Comparison of ENCODE assay signal across 8 cellular contexts in the genomic region with DNA sequence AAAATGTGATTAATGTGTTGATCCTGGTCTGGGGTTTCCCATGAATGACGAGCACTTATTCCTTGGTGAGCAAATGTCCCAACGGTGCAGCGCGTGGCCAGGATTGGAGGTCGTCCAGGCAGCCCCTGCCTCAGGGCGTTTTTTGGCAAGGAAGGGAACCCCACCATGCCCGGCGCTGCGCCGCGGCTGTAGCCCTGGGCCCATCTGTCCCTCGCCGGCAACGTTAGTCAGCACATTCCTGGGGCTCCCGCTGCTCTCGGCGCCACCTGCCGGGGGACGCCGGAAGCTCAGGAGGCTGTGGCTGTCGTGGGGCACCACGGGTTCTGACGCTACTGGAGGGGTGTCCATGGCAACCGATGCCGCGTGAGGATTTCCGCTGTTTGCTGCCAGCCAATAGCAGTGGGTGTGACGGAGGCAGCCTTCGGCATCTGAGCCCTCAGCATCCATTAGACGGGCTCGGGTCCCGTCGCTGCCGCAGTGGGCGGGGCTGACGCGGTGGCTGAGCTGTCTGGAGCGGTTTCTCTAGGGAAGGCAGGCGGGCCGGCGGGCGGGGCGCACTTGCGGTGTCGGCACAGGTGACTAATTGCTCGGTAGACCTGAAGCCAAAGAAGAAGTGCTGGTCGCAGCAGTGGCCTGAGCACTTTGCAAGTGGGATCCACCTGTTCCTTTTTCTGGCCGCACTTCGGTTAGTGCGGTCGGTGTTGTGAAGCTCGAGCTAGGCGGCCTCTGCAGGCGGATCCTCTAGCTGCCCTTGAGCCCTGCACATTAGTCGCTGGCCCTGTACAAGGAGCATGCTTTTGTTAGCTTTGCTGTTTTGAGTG. TPM values are rescaled to one million over a fixed set of nuclear protein-coding genes. Genes with fewer than 3 reads are reported as not detected.
A peak's percentile ranks its signal among the peaks of the same experiment; 100 is the strongest.
DNase-seq lines count a peak whose midpoint lies in the region; ATAC-seq and TF ChIP-seq lines count a peak whose summit lies in the region.

No MANE protein-coding gene starts in this region.

- H3K4me1 ChIP-seq in cardiac muscle cell (ENCODE audit: low read depth) (no peaks in the 10 kb centered on the region), parathyroid adenoma (peaks cover 3% of the 10 kb centered on the region), transverse colon (peaks cover 6 to 14% (median 10%) of the 10 kb centered on the region in 4 donors)

- DNase-seq in GM12864 (ENCODE audit: low read depth) (peak; percentile 98), NCI-H1105 (lab: John Stamatoyannopoulos, UW) (peak; percentile 99), SKM-1 treated with dmso at 0.1 percent for 144 hours (lab: John Stamatoyannopoulos, UW; ENCODE audit: unreplicated experiment) (peak; percentile 81), cardiac muscle cell (ENCODE audit: low read depth in 1 of 2, low spot score in 1 of 2) (peak; percentile 99), transverse colon (peak; percentile 99)
- peak; percentile 98 for DNase-seq in activated naive CD8-positive, alpha-beta T cell treated with anti-CD3 and anti-CD28 coated beads, Interleukin-2, amount 50 U/mL, for 16 hours (ENCODE audit: low read depth, low spot score)

- peak overlapping the region; percentile 81 for H3K4me2 ChIP-seq in parathyroid adenoma (ENCODE audit: low read length)

- peak; percentile 95 for ATAC-seq in HG02642 (IDR thresholded peaks at IDR 0.05; ENCODE audit: poor library complexity, unreplicated experiment)

- H3K36me3 ChIP-seq in cardiac muscle cell (no peaks in the 10 kb centered on the region), parathyroid adenoma (ENCODE audit: control insufficient read depth, insufficient read depth, low read length) (no peaks in the 10 kb centered on the region), transverse colon (no peaks in the 10 kb centered on the region)

- 0 to 2% methylated on average over 8 to 36 of the region's 55 CpGs for WGBS in transverse colon (ENCODE audit: low coverage in 1 of 2), 2 donors

- peak; percentile 25 for TF ChIP-seq EP300 in transverse colon (IDR thresholded peaks at IDR 0.05; ENCODE audit: low read depth)

- peak; percentile 98 for TF ChIP-seq CTCF in GM12864 (IDR thresholded peaks at IDR 0.05; ENCODE audit: low read depth, low read length, missing control alignments)
- peak; percentile 98 for TF ChIP-seq CTCF in cardiac muscle cell (IDR thresholded peaks at IDR 0.05; ENCODE audit: low read depth, low read length)
- TF ChIP-seq CTCF in parathyroid adenoma (IDR thresholded peaks at IDR 0.05), result peak; percentile 99
- peak; percentile 92 to 99 (median 97) for TF ChIP-seq CTCF in transverse colon (IDR thresholded peaks at IDR 0.05)

- H3K9me3 ChIP-seq in cardiac muscle cell (ENCODE audit: low read depth), result no peaks in the 10 kb centered on the region
- H3K9me3 ChIP-seq in parathyroid adenoma (ENCODE audit: control insufficient read depth, low read length), result no peaks in the 10 kb centered on the region
- no peaks in the 10 kb centered on the region for H3K9me3 ChIP-seq in transverse colon

- peak overlapping the region; percentile 44 for H3K4me3 ChIP-seq in GM12864 (ENCODE audit: low read depth, low read length)
- peak overlapping the region; percentile 34 for H3K4me3 ChIP-seq in cardiac muscle cell
- peak overlapping the region; percentile 64 for H3K4me3 ChIP-seq in parathyroid adenoma (ENCODE audit: low read depth, low read length)
- peak overlapping the region in 3 of 4 donors; percentile 0 to 34 (median 21) for H3K4me3 ChIP-seq in transverse colon

- peaks cover 2% of the 10 kb centered on the region for H3K79me2 ChIP-seq in parathyroid adenoma

- peak overlapping the region; percentile 80 for H3K27ac ChIP-seq in cardiac muscle cell
- H3K27ac ChIP-seq in parathyroid adenoma, result peak overlapping the region; percentile 68
- peak overlapping the region; percentile 30 to 77 (median 56) for H3K27ac ChIP-seq in transverse colon

- H3K9ac ChIP-seq in parathyroid adenoma, result no peak overlapping the region

- TF ChIP-seq POLR2A in transverse colon (IDR thresholded peaks at IDR 0.05), result no peak

- H3K27me3 ChIP-seq in cardiac muscle cell, result no peaks in the 10 kb centered on the region
- no peaks in the 10 kb centered on the region for H3K27me3 ChIP-seq in parathyroid adenoma (ENCODE audit: control insufficient read depth, insufficient read depth, low read length)
- no peaks in the 10 kb centered on the region for H3K27me3 ChIP-seq in transverse colon

- intact Hi-C loops in transverse colon (cut with DNase I; ENCODE audit: low total_unique reads), result no loop called here

- peak overlapping the region; percentile 98 for H2AFZ ChIP-seq in parathyroid adenoma

- in situ Hi-C loops in transverse colon (cut with MboI; ENCODE audit: low pct_ligation_motif_present in 1 of 4, low pct_unique_long_range_greater_than_20kb in 1 of 4, low sequenced_read_pairs in 3 of 4), result no loop called here

RNA-seq across cellular contexts. Expression of a gene that starts 29.5 kb away (rescaled TPM):
- total RNA-seq in cardiac muscle cell, result 27.5 and 33.4 TPM in 2 replicates
- polyA plus RNA-seq in cardiac muscle cell, result 20.6 and 25.4 TPM in 2 replicates
- 10 to 100 TPM; 16.9 to 26.2 (median 22.2) TPM for total RNA-seq in transverse colon

Comparison
In these comparisons a context has a peak if more than half of its experiments do, and no peak if none do; other contexts are left out.
1. Peak in every context shown above with its lines: DNase-seq, ATAC-seq, H3K4me3 ChIP-seq and H3K27ac ChIP-seq.